Comparison of ENCODE assay signal across 8 cellular contexts in the genomic region with DNA sequence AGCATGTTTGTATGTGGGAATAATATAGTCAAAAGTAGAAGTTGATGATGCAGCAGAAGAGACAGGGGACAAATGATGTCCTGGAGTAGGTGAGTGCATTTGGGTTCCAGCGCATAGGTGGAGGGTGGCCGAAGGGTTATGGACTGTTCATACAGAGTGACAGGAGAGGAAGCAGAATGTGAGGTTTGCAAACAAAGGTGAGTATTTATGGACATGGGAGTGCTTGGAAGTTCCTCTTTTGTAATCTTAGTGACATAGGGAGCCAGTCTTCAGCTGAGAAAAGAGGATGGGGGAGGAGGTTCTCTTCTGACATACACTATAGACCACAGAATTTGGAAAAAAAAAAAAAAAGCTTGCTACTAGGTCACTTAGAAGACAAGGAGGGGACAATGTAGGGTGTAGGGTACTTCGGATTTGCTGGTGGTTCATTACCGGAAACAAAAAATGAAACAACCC.
A peak's percentile ranks its signal among the peaks of the same experiment; 100 is the strongest.
DNase-seq lines count a peak whose midpoint lies in the region; ATAC-seq, FAIRE-seq and TF ChIP-seq lines count a peak whose summit lies in the region.

No MANE protein-coding gene starts in this region.

- no peak overlapping the region for H3K27ac Mint-ChIP-seq in activated naive CD8-positive, alpha-beta T cell treated with anti-CD3 and anti-CD28 coated beads, Interleukin-2, amount 50 U/mL, for 24 hours

- H3K9me3 ChIP-seq in neutrophil: no peaks in the 10 kb centered on the region

- no peak overlapping the region for H3K4me3 Mint-ChIP-seq in activated naive CD8-positive, alpha-beta T cell treated with anti-CD3 and anti-CD28 coated beads, Interleukin-2, amount 50 U/mL, for 24 hours

- no peak for TF ChIP-seq CTCF in neutrophil (IDR thresholded peaks at IDR 0.05)

- H3K36me3 ChIP-seq in neutrophil: no peaks in the 10 kb centered on the region

- no peaks in the 10 kb centered on the region for H3K4me1 Mint-ChIP-seq in activated naive CD8-positive, alpha-beta T cell treated with anti-CD3 and anti-CD28 coated beads, Interleukin-2, amount 50 U/mL, for 24 hours

- peak; percentile 40 for ATAC-seq in GM19463 (IDR thresholded peaks at IDR 0.05; ENCODE audit: unreplicated experiment)
- ATAC-seq in HG03378 (IDR thresholded peaks at IDR 0.05; ENCODE audit: unreplicated experiment): peak; percentile 41
- peak; percentile 63 for ATAC-seq in activated naive CD8-positive, alpha-beta T cell treated with anti-CD3 and anti-CD28 coated beads, Interleukin-2, amount 50 U/mL, for 24 hours

- H3K27me3 Mint-ChIP-seq in activated naive CD8-positive, alpha-beta T cell treated with anti-CD3 and anti-CD28 coated beads, Interleukin-2, amount 50 U/mL, for 24 hours: no peaks in the 10 kb centered on the region

- H3K4me3 ChIP-seq in neutrophil (ENCODE audit: low read depth in 1 of 2, low read length in 1 of 2): peak overlapping the region; percentile 45 to 50

- no peaks in the 10 kb centered on the region for H3K27me3 ChIP-seq in neutrophil

- peak overlapping the region; percentile 50 for H3K27ac ChIP-seq in neutrophil

- H3K4me1 ChIP-seq in neutrophil (ENCODE audit: control insufficient read depth in 1 of 2, insufficient read depth in 1 of 2, low read depth in 1 of 2, low read length in 1 of 2): peaks cover 13% of the 10 kb centered on the region in 2 experiments

- FAIRE-seq in urothelium cell line (lab: Jason Lieb, UNC): no peak

- DNase-seq in activated naive CD8-positive, alpha-beta T cell treated with anti-CD3 and anti-CD28 coated beads, Interleukin-2, amount 50 U/mL, for 24 hours: no peak
- no peak for DNase-seq in urothelium cell line (ENCODE audit: low spot score)
- no peak for DNase-seq in amygdala (lab: John Stamatoyannopoulos, UW)
- no peak for DNase-seq in NCI-H446 (lab: John Stamatoyannopoulos, UW)
- no peak for DNase-seq in islet precursor cell

- H3K9me3 Mint-ChIP-seq in activated naive CD8-positive, alpha-beta T cell treated with anti-CD3 and anti-CD28 coated beads, Interleukin-2, amount 50 U/mL, for 24 hours: no peaks in the 10 kb centered on the region

- no peaks in the 10 kb centered on the region for H3K36me3 Mint-ChIP-seq in activated naive CD8-positive, alpha-beta T cell treated with anti-CD3 and anti-CD28 coated beads, Interleukin-2, amount 50 U/mL, for 24 hours (ENCODE audit: low read depth)
